In genomic region chr18:46581648-46582047, GRCh38 we compare ENCODE assay signal across 7 cellular contexts.
"Had no signal": no experiment of that assay in that cellular context is flagged by ENCODE, and none has a peak within 500 bp of the region (broad histone marks: within the 10 kb centered on the region; RNA-seq: fewer than 3 reads in every experiment).

No MANE protein-coding gene starts in this region.

- FAIRE-seq: H1, H54, HTR-8/SVneo had no signal

- DNase-seq: H9, HCEC 1CT, KBM-7 had no signal

- ATAC-seq: GM23338 had no signal

- H3K4me3 ChIP-seq: GM23338 had no signal
